2 cellular contexts compared by ENCODE assay signal in genomic region chr1:1569341-1569740, GRCh38.
TF ChIP-seq lines count a peak whose summit lies in the region.

No MANE protein-coding gene starts in this region.

TF ChIP-seq in GM23338, 12 proteins besides CTCF, POLR2A, EP300 and RAD21:
- TF ChIP-seq ZNF331 (CRISPR knock-in tag; IDR thresholded peaks at IDR 0.05; ENCODE audit: low read depth) (no peak), ZNF114 (CRISPR knock-in tag; IDR thresholded peaks at IDR 0.05) (no peak), JUNB (IDR thresholded peaks at IDR 0.05; ENCODE audit: unreplicated experiment) (no peak), ETS1 (IDR thresholded peaks at IDR 0.05) (no peak), EZH2 (IDR thresholded peaks at IDR 0.05; ENCODE audit: low read depth, unreplicated experiment) (no peak), STAT1 (IDR thresholded peaks at IDR 0.05; ENCODE audit: unreplicated experiment) (no peak), CREB1 (CRISPR knock-in tag; IDR thresholded peaks at IDR 0.05; ENCODE audit: low read depth) (no peak), REST (IDR thresholded peaks at IDR 0.05; ENCODE audit: unreplicated experiment) (no peak), EZH2phosphoT487 (IDR thresholded peaks at IDR 0.05; ENCODE audit: unreplicated experiment) (no peak)

TF ChIP-seq in GM12878, 131 proteins besides CTCF, POLR2A, EP300 and RAD21:
- no peak for TF ChIP-seq EGR1 (IDR thresholded peaks at IDR 0.05; ENCODE audit: borderline replicate concordance in 1 of 2, low read depth in 2 of 2, low read length in 2 of 2)
- 0 out of 2 replicates have a peak, but pooled peaks have one; percentile 20 for TF ChIP-seq PKNOX1 (IDR thresholded peaks at IDR 0.05)
